1 cellular context compared by ENCODE assay signal in genomic region chr1:64790965-64791487, GRCh38.
TF ChIP-seq lines count a peak whose summit lies in the region.

No MANE protein-coding gene starts in this region.

TF ChIP-seq in K562, 482 proteins besides CTCF, POLR2A, EP300 and RAD21 (continued from another document):
- no peak for TF ChIP-seq MGA (IDR thresholded peaks at IDR 0.05)
- TF ChIP-seq TAF7 (tag; IDR thresholded peaks at IDR 0.05): no peak
- TF ChIP-seq PKNOX1 (IDR thresholded peaks at IDR 0.05): peak; percentile 62
- TF ChIP-seq SMAD3 (CRISPR knock-in tag; conservative IDR thresholded peaks at IDR 0.05): no peak
- no peak for TF ChIP-seq HINFP (tag; conservative IDR thresholded peaks at IDR 0.05; ENCODE audit: low read depth)
- no peak for TF ChIP-seq IRF1 (CRISPR knock-in tag; IDR thresholded peaks at IDR 0.05; ENCODE audit: borderline replicate concordance)
- no peak for TF ChIP-seq E2F5 (CRISPR knock-in tag; IDR thresholded peaks at IDR 0.05)
- TF ChIP-seq PBX2 (CRISPR knock-in tag; IDR thresholded peaks at IDR 0.05; ENCODE audit: low read depth): no peak
- peak; percentile 61; the same call in 1 of the 2 replicates for TF ChIP-seq PBX2 (tag; conservative IDR thresholded peaks at IDR 0.05; ENCODE audit: low read depth)
- TF ChIP-seq ZNF318 (IDR thresholded peaks at IDR 0.05; ENCODE audit: borderline replicate concordance in 1 of 2, low read depth in 1 of 2): no peak
- no peak for TF ChIP-seq YBX1 (IDR thresholded peaks at IDR 0.05)
- TF ChIP-seq ESRRA (IDR thresholded peaks at IDR 0.05; ENCODE audit: borderline replicate concordance, low read depth): no peak
- TF ChIP-seq OTX1 (CRISPR knock-in tag; IDR thresholded peaks at IDR 0.05): no peak
